Comparison of ENCODE assay signal across 17 cellular contexts in genomic region chr3:23968467-23969184, GRCh38. TPM values are rescaled to one million over a fixed set of nuclear protein-coding genes. Genes with fewer than 3 reads are reported as not detected.
DNase-seq lines count a peak whose midpoint lies in the region; TF ChIP-seq lines count a peak whose summit lies in the region.
"Had no signal": no experiment of that assay in that cellular context is flagged by ENCODE, and none has a peak within 500 bp of the region (broad histone marks: within the 10 kb centered on the region; RNA-seq: fewer than 3 reads in every experiment).

No MANE protein-coding gene starts in this region.

- no peak for TF ChIP-seq RAD21 in Ishikawa (IDR thresholded peaks at IDR 0.05; ENCODE audit: low read depth)

- peak; percentile 20 for DNase-seq in Daoy (ENCODE audit: low read depth)
- peak; percentile 70 for DNase-seq in amniotic epithelial cell (ENCODE audit: low read depth)
- DNase-seq in iris pigment epithelial cell (ENCODE audit: low read depth), result peak; percentile 81
- no peak for DNase-seq in LoVo (ENCODE audit: low spot score)
- no peak for DNase-seq in AML-193 (lab: John Stamatoyannopoulos, UW)
- DNase-seq in NCI-H1930 (lab: John Stamatoyannopoulos, UW), result no peak
- no peak for DNase-seq in NCI-H128 (lab: John Stamatoyannopoulos, UW; ENCODE audit: unreplicated experiment)
- DNase-seq: activated CD4-positive, alpha-beta T cell treated with anti-CD3 and anti-CD28 coated beads for 48 hours; DMS79 treated with DMSO at 0.1 percent for 48 hours; KG1; left lung; naive thymus-derived CD8-positive, alpha-beta T cell; NCI-H2081 treated with DMSO at 0.1 percent for 48 hours; right lobe of liver; stomach; T-helper 1 cell had no signal

- no peak for TF ChIP-seq EP300 in Ishikawa (IDR thresholded peaks at IDR 0.05; ENCODE audit: borderline replicate concordance)

TF ChIP-seq in Ishikawa, 13 proteins besides CTCF, POLR2A, EP300 and RAD21:
- TF ChIP-seq CEBPB (IDR thresholded peaks at IDR 0.05) (no peak), NFIC (IDR thresholded peaks at IDR 0.05) (peak; percentile 77), TCF12 (IDR thresholded peaks at IDR 0.05; ENCODE audit: low read depth) (peak; percentile 35; the same call in 1 of the 2 replicates)
TF ChIP-seq in Ishikawa: peak in this region for 2.

RNA-seq across cellular contexts. Expression of gene NR1D2, which starts 23.5 kb away (rescaled TPM):
- total RNA-seq in Daoy (2014; rRNA removed; shearing (Covaris generic)), result 11.0 and 14.9 TPM in 2 replicates

RNA-seq across cellular contexts. Expression of gene RPL15, which starts 51.7 kb away (rescaled TPM):
- 1,947 and 2,616 TPM in 2 replicates for total RNA-seq in Daoy (2014; rRNA removed; shearing (Covaris generic))

RNA-seq across cellular contexts. Expression of gene NKIRAS1, which starts 51.8 kb away (rescaled TPM):
- 13.8 and 24.5 TPM in 2 replicates for total RNA-seq in Daoy (2014; rRNA removed; shearing (Covaris generic))

Comparison
In these comparisons a context has a peak if more than half of its experiments do, and no peak if none do; other contexts are left out.
1. DNase-seq: peak in Daoy (single experiment), amniotic epithelial cell (single experiment) and iris pigment epithelial cell (single experiment); none in LoVo (single experiment), AML-193 (0 of 2), NCI-H1930 (0 of 2) and NCI-H128 (single experiment).